In genomic region chr11:1694064-1694845, GRCh38 we compare ENCODE assay signal across 1 cellular context.
A peak's percentile ranks its signal among the peaks of the same experiment; 100 is the strongest.
TF ChIP-seq lines count a peak whose summit lies in the region.

No MANE protein-coding gene starts in this region.

TF ChIP-seq in HepG2, 621 proteins besides CTCF, POLR2A, EP300 and RAD21 (continued from another document and continues in another):
- TF ChIP-seq FOXA1 (IDR thresholded peaks at IDR 0.05) (no peak), FOXA1 (CRISPR knock-in tag; IDR thresholded peaks at IDR 0.05) (no peak), HDAC2 (CRISPR knock-in tag; IDR thresholded peaks at IDR 0.05) (peak; percentile 59; the same call in 1 of the 2 replicates), CCDC6 (CRISPR knock-in tag; IDR thresholded peaks at IDR 0.05) (no peak), ZNF501 (CRISPR knock-in tag; IDR thresholded peaks at IDR 0.05) (peak; percentile 42; the same call in 1 of the 2 replicates), BCL6 (CRISPR knock-in tag; IDR thresholded peaks at IDR 0.05) (peak; percentile 49; the same call in 1 of the 2 replicates), TEAD2 (CRISPR knock-in tag; IDR thresholded peaks at IDR 0.05) (no peak), MEIS1 (CRISPR knock-in tag; IDR thresholded peaks at IDR 0.05; ENCODE audit: borderline replicate concordance) (no peak), DR1 (CRISPR knock-in tag; IDR thresholded peaks at IDR 0.05) (no peak), ZNF672 (CRISPR knock-in tag; IDR thresholded peaks at IDR 0.05) (no peak), YEATS4 (CRISPR knock-in tag; IDR thresholded peaks at IDR 0.05; ENCODE audit: borderline replicate concordance) (no peak), ZNF260 (CRISPR knock-in tag; IDR thresholded peaks at IDR 0.05; ENCODE audit: borderline replicate concordance, low read depth) (no peak), HHEX (CRISPR knock-in tag; IDR thresholded peaks at IDR 0.05) (no peak), IRX3 (CRISPR knock-in tag; IDR thresholded peaks at IDR 0.05; ENCODE audit: borderline replicate concordance, low read depth) (no peak), ZBTB10 (CRISPR knock-in tag; IDR thresholded peaks at IDR 0.05; ENCODE audit: borderline replicate concordance) (peak; percentile 55; the same call in 1 of the 2 replicates), NFE2L2 (IDR thresholded peaks at IDR 0.05; ENCODE audit: low read length) (no peak), ZNF143 (CRISPR knock-in tag; IDR thresholded peaks at IDR 0.05) (no peak), HCFC1 (IDR thresholded peaks at IDR 0.05; ENCODE audit: low read depth, low read length) (no peak), NR3C1 (CRISPR knock-in tag; IDR thresholded peaks at IDR 0.05) (no peak), ZNF839 (CRISPR knock-in tag; IDR thresholded peaks at IDR 0.05; ENCODE audit: borderline replicate concordance) (no peak), ZNF572 (CRISPR knock-in tag; IDR thresholded peaks at IDR 0.05) (no peak), UBTF (CRISPR knock-in tag; IDR thresholded peaks at IDR 0.05) (no peak; the same call in 1 of the 2 replicates), SMYD3 (CRISPR knock-in tag; IDR thresholded peaks at IDR 0.05) (no peak), SAFB2 (CRISPR knock-in tag; IDR thresholded peaks at IDR 0.05; ENCODE audit: borderline replicate concordance, low read depth) (no peak), ZNF569 (CRISPR knock-in tag; IDR thresholded peaks at IDR 0.05; ENCODE audit: borderline replicate concordance) (no peak), MXD3 (CRISPR knock-in tag; IDR thresholded peaks at IDR 0.05) (no peak; the same call in 1 of the 2 replicates), CHD4 (IDR thresholded peaks at IDR 0.05; ENCODE audit: borderline replicate concordance, low read length) (no peak), ZNF367 (CRISPR knock-in tag; IDR thresholded peaks at IDR 0.05; ENCODE audit: borderline replicate concordance) (no peak), NFIB (CRISPR knock-in tag; IDR thresholded peaks at IDR 0.05; ENCODE audit: borderline replicate concordance) (no peak), CREBL2 (CRISPR knock-in tag; IDR thresholded peaks at IDR 0.05; ENCODE audit: borderline replicate concordance) (no peak), XBP1 (CRISPR knock-in tag; IDR thresholded peaks at IDR 0.05) (no peak), ZNF343 (CRISPR knock-in tag; IDR thresholded peaks at IDR 0.05) (no peak), MTA3 (CRISPR knock-in tag; IDR thresholded peaks at IDR 0.05) (no peak), ZNF207 (IDR thresholded peaks at IDR 0.05; ENCODE audit: borderline replicate concordance) (no peak)
- TF ChIP-seq, protein P1, sequence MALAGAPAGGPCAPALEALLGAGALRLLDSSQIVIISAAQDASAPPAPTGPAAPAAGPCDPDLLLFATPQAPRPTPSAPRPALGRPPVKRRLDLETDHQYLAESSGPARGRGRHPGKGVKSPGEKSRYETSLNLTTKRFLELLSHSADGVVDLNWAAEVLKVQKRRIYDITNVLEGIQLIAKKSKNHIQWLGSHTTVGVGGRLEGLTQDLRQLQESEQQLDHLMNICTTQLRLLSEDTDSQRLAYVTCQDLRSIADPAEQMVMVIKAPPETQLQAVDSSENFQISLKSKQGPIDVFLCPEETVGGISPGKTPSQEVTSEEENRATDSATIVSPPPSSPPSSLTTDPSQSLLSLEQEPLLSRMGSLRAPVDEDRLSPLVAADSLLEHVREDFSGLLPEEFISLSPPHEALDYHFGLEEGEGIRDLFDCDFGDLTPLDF (CRISPR knock-in tag; IDR thresholded peaks at IDR 0.05), result no peak
- TF ChIP-seq, protein P2, sequence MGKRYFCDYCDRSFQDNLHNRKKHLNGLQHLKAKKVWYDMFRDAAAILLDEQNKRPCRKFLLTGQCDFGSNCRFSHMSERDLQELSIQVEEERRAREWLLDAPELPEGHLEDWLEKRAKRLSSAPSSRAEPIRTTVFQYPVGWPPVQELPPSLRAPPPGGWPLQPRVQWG (CRISPR knock-in tag; IDR thresholded peaks at IDR 0.05; ENCODE audit: borderline replicate concordance, low read depth), result no peak
- TF ChIP-seq, protein P3, sequence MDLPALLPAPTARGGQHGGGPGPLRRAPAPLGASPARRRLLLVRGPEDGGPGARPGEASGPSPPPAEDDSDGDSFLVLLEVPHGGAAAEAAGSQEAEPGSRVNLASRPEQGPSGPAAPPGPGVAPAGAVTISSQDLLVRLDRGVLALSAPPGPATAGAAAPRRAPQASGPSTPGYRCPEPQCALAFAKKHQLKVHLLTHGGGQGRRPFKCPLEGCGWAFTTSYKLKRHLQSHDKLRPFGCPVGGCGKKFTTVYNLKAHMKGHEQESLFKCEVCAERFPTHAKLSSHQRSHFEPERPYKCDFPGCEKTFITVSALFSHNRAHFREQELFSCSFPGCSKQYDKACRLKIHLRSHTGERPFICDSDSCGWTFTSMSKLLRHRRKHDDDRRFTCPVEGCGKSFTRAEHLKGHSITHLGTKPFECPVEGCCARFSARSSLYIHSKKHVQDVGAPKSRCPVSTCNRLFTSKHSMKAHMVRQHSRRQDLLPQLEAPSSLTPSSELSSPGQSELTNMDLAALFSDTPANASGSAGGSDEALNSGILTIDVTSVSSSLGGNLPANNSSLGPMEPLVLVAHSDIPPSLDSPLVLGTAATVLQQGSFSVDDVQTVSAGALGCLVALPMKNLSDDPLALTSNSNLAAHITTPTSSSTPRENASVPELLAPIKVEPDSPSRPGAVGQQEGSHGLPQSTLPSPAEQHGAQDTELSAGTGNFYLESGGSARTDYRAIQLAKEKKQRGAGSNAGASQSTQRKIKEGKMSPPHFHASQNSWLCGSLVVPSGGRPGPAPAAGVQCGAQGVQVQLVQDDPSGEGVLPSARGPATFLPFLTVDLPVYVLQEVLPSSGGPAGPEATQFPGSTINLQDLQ (CRISPR knock-in tag; IDR thresholded peaks at IDR 0.05), result no peak; the same call in 1 of the 2 replicates
- TF ChIP-seq, protein P4, sequence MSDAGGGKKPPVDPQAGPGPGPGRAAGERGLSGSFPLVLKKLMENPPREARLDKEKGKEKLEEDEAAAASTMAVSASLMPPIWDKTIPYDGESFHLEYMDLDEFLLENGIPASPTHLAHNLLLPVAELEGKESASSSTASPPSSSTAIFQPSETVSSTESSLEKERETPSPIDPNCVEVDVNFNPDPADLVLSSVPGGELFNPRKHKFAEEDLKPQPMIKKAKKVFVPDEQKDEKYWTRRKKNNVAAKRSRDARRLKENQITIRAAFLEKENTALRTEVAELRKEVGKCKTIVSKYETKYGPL (CRISPR knock-in tag; IDR thresholded peaks at IDR 0.05), result no peak
- TF ChIP-seq, protein P5, sequence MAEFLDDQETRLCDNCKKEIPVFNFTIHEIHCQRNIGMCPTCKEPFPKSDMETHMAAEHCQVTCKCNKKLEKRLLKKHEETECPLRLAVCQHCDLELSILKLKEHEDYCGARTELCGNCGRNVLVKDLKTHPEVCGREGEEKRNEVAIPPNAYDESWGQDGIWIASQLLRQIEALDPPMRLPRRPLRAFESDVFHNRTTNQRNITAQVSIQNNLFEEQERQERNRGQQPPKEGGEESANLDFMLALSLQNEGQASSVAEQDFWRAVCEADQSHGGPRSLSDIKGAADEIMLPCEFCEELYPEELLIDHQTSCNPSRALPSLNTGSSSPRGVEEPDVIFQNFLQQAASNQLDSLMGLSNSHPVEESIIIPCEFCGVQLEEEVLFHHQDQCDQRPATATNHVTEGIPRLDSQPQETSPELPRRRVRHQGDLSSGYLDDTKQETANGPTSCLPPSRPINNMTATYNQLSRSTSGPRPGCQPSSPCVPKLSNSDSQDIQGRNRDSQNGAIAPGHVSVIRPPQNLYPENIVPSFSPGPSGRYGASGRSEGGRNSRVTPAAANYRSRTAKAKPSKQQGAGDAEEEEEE (CRISPR knock-in tag; IDR thresholded peaks at IDR 0.05; ENCODE audit: borderline replicate concordance), result no peak
- TF ChIP-seq, protein P6, sequence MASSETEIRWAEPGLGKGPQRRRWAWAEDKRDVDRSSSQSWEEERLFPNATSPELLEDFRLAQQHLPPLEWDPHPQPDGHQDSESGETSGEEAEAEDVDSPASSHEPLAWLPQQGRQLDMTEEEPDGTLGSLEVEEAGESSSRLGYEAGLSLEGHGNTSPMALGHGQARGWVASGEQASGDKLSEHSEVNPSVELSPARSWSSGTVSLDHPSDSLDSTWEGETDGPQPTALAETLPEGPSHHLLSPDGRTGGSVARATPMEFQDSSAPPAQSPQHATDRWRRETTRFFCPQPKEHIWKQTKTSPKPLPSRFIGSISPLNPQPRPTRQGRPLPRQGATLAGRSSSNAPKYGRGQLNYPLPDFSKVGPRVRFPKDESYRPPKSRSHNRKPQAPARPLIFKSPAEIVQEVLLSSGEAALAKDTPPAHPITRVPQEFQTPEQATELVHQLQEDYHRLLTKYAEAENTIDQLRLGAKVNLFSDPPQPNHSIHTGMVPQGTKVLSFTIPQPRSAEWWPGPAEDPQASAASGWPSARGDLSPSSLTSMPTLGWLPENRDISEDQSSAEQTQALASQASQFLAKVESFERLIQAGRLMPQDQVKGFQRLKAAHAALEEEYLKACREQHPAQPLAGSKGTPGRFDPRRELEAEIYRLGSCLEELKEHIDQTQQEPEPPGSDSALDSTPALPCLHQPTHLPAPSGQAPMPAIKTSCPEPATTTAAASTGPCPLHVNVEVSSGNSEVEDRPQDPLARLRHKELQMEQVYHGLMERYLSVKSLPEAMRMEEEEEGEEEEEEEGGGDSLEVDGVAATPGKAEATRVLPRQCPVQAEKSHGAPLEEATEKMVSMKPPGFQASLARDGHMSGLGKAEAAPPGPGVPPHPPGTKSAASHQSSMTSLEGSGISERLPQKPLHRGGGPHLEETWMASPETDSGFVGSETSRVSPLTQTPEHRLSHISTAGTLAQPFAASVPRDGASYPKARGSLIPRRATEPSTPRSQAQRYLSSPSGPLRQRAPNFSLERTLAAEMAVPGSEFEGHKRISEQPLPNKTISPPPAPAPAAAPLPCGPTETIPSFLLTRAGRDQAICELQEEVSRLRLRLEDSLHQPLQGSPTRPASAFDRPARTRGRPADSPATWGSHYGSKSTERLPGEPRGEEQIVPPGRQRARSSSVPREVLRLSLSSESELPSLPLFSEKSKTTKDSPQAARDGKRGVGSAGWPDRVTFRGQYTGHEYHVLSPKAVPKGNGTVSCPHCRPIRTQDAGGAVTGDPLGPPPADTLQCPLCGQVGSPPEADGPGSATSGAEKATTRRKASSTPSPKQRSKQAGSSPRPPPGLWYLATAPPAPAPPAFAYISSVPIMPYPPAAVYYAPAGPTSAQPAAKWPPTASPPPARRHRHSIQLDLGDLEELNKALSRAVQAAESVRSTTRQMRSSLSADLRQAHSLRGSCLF (CRISPR knock-in tag; IDR thresholded peaks at IDR 0.05; ENCODE audit: borderline replicate concordance), result no peak
- TF ChIP-seq, protein P7, sequence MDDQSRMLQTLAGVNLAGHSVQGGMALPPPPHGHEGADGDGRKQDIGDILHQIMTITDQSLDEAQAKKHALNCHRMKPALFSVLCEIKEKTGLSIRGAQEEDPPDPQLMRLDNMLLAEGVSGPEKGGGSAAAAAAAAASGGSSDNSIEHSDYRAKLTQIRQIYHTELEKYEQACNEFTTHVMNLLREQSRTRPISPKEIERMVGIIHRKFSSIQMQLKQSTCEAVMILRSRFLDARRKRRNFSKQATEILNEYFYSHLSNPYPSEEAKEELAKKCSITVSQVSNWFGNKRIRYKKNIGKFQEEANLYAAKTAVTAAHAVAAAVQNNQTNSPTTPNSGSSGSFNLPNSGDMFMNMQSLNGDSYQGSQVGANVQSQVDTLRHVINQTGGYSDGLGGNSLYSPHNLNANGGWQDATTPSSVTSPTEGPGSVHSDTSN (CRISPR knock-in tag; IDR thresholded peaks at IDR 0.05; ENCODE audit: borderline replicate concordance), result no peak
- TF ChIP-seq, protein P8, sequence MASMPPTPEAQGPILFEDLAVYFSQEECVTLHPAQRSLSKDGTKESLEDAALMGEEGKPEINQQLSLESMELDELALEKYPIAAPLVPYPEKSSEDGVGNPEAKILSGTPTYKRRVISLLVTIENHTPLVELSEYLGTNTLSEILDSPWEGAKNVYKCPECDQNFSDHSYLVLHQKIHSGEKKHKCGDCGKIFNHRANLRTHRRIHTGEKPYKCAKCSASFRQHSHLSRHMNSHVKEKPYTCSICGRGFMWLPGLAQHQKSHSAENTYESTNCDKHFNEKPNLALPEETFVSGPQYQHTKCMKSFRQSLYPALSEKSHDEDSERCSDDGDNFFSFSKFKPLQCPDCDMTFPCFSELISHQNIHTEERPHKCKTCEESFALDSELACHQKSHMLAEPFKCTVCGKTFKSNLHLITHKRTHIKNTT (CRISPR knock-in tag; IDR thresholded peaks at IDR 0.05), result no peak
